7 cellular contexts compared by ENCODE assay signal in genomic region chr1:113140588-113141446, GRCh38.
DNase-seq lines count a peak whose midpoint lies in the region; ATAC-seq and TF ChIP-seq lines count a peak whose summit lies in the region.

No MANE protein-coding gene starts in this region.

- peak; percentile 73 for TF ChIP-seq CTCF in GM12872 (IDR thresholded peaks at IDR 0.05; ENCODE audit: insufficient read depth, low read depth, low read length)
- TF ChIP-seq CTCF in astrocyte of the spinal cord (IDR thresholded peaks at IDR 0.05; ENCODE audit: low read depth, low read length): peak; percentile 80

- H3K4me3 ChIP-seq in astrocyte of the spinal cord (ENCODE audit: low read depth, low read length) (no peak overlapping the region), skeletal muscle satellite cell (ENCODE audit: low read length) (no peak overlapping the region)

- H3K4me1 ChIP-seq in skeletal muscle satellite cell (ENCODE audit: control insufficient read depth, insufficient read depth, low read length): peaks cover 25% of the 10 kb centered on the region

- ATAC-seq in HG02610 (IDR thresholded peaks at IDR 0.05; ENCODE audit: unreplicated experiment): peak; percentile 84

- in situ Hi-C loops in astrocyte of the spinal cord (cut with HindIII; ENCODE audit: low sequenced_read_pairs): no loop called here

- no peaks in the 10 kb centered on the region for H3K27me3 ChIP-seq in skeletal muscle satellite cell (ENCODE audit: control insufficient read depth, insufficient read depth, low read length)

- peak overlapping the region; percentile 32 for H3K4me2 ChIP-seq in skeletal muscle satellite cell (ENCODE audit: low read length)

- H3K36me3 ChIP-seq in skeletal muscle satellite cell (ENCODE audit: insufficient read depth, low read length): no peaks in the 10 kb centered on the region

- DNase-seq in NCI-H146 (lab: John Stamatoyannopoulos, UW) (peak; percentile 62), T-helper 9 cell (peak; percentile 30), astrocyte of the spinal cord (ENCODE audit: low read depth, low spot score) (peak; percentile 62), hypothalamus (lab: John Stamatoyannopoulos, UW) (peak in 42 of 51 donors; percentile 2 to 80 (median 40))

- no peak overlapping the region for H3K9ac ChIP-seq in skeletal muscle satellite cell (ENCODE audit: low read depth, low read length)

- H3K9me3 ChIP-seq in skeletal muscle satellite cell (replicated peaks; ENCODE audit: low read length): no peaks in the 10 kb centered on the region
